In the genomic region with DNA sequence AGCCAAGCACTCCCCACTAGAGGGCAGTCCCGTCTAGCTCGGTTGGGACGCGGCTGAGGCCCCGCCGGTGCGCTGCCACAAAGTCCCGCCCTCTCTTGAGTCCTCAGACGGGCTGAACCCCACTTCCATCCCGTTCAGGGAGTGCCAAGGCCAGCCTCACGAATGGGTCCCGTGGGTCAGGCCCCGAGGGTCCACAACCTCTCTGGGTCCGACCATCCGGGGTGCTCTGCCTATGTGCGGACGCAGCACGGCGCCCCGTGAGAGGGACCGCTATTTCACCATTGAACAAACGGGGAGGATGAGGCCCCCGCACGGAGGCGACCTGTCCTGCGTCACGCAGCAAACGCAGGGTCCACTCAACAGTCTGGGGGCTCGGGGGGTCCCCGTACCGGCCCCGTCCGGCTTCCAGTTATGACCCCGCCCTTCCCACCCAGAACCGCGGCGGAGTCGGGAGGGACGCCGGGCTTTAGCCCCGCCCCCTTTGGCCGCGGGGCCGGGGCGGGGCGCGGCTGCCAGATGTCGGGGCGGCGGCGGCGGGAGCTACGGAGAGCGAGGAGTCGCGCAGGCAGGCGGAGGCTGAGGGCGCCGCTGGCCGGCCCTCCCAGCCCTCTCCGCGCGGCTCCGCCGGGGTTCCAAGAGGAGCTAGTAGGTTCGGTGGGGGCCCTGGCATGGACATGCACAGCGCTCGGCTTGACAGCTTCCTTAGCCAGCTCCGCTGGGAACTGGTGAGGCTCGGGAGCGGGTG, we compare ENCODE assay signal across 8 cellular contexts. TPM values are rescaled to one million over a fixed set of nuclear protein-coding genes. Genes with fewer than 3 reads are reported as not detected.
DNase-seq lines count a peak whose midpoint lies in the region; ATAC-seq and TF ChIP-seq lines count a peak whose summit lies in the region.

A gene (plus strand): TSS at position 543 of the 745 bp plus-strand sequence. CDS start 132 bp downstream, at position 675.

- no peaks in the 10 kb centered on the region for H3K27me3 ChIP-seq in GM23248 (replicated peaks; ENCODE audit: insufficient read depth)
- no peaks in the 10 kb centered on the region for H3K27me3 ChIP-seq in osteoblast (ENCODE audit: insufficient read depth, low read length)
- no peaks in the 10 kb centered on the region for H3K27me3 ChIP-seq in thoracic aorta (replicated peaks; ENCODE audit: insufficient read depth)

- peak within 1 kb of the TSS; percentile 96 for H3K9ac ChIP-seq in ES-I3 (ENCODE audit: low read depth, low read length)
- H3K9ac ChIP-seq in GM23248, result peak within 1 kb of the TSS; percentile 83

- H2AFZ ChIP-seq in GM23248, result peak within 1 kb of the TSS; percentile 97
- peak within 1 kb of the TSS; percentile 99 for H2AFZ ChIP-seq in osteoblast (ENCODE audit: low read length)

- H3K4me2 ChIP-seq in GM23248 (ENCODE audit: unreplicated experiment), result peak within 1 kb of the TSS; percentile 91
- peak within 1 kb of the TSS; percentile 97 for H3K4me2 ChIP-seq in osteoblast (ENCODE audit: insufficient read depth, low read length)

- no peaks in the 10 kb centered on the region for H3K9me2 ChIP-seq in GM23248 (ENCODE audit: insufficient read depth)

- H3K79me2 ChIP-seq in GM23248 (ENCODE audit: insufficient read depth) (no peaks in the 10 kb centered on the region), osteoblast (ENCODE audit: insufficient read depth, low read length) (peaks cover 3% of the 10 kb centered on the region)

- H3K27me3 Mint-ChIP-seq in activated naive CD4-positive, alpha-beta T cell treated with anti-CD3 and anti-CD28 coated beads, Interleukin-2, amount 50 U/mL, for 24 hours, result peaks cover 2% of the 10 kb centered on the region

- peak; percentile 95 for DNase-seq in GM23248
- DNase-seq in SK-N-DZ (ENCODE audit: low spot score), result peak; percentile 84
- DNase-seq in glomerular visceral epithelial cell (ENCODE audit: extremely low spot score), result peak; percentile 82
- peak; percentile 99 for DNase-seq in osteoblast (ENCODE audit: insufficient read length, low spot score, missing footprints)
- peak; percentile 51 for DNase-seq in thoracic aorta (ENCODE audit: low spot score)

- no peaks in the 10 kb centered on the region for H3K36me3 Mint-ChIP-seq in activated naive CD4-positive, alpha-beta T cell treated with anti-CD3 and anti-CD28 coated beads, Interleukin-2, amount 50 U/mL, for 24 hours

- no peaks in the 10 kb centered on the region for H3K9me3 ChIP-seq in ES-I3 (ENCODE audit: control insufficient read depth, insufficient read depth, low read length)
- no peaks in the 10 kb centered on the region for H3K9me3 ChIP-seq in GM23248 (ENCODE audit: low read depth)
- H3K9me3 ChIP-seq in osteoblast (ENCODE audit: low read depth, low read length), result no peaks in the 10 kb centered on the region
- no peaks in the 10 kb centered on the region for H3K9me3 ChIP-seq in thoracic aorta

- whole genome bisulfite sequencing in GM23248 (ENCODE audit: low coverage in 1 of 2, low lambda C conversion rate in 2 of 2, missing lambda C conversion rate in 2 of 2), 2 experiments, result 1% methylated on average over 42 to 61 of the region's 71 CpGs

- H3K4me1 ChIP-seq in ES-I3 (ENCODE audit: insufficient read depth, low read length) (peaks cover 25% of the 10 kb centered on the region), GM23248 (ENCODE audit: insufficient read depth) (peaks cover 30% of the 10 kb centered on the region), osteoblast (ENCODE audit: insufficient read depth, low read length) (peaks cover 25% of the 10 kb centered on the region), thoracic aorta (ENCODE audit: control insufficient read depth in 1 of 2, low read depth in 2 of 2) (peaks cover 25 to 47% of the 10 kb centered on the region in 2 donors)

- TF ChIP-seq CTCF in LNCAP (IDR thresholded peaks at IDR 0.05) (peak; percentile 86), osteoblast (IDR thresholded peaks at IDR 0.05; ENCODE audit: extremely low read depth, low read depth, low read length) (peak; percentile 79), thoracic aorta (IDR thresholded peaks at IDR 0.05) (peak; percentile 81)

- peak within 1 kb of the TSS; percentile 96 for H3K4me3 ChIP-seq in GM23248
- H3K4me3 ChIP-seq in osteoblast (ENCODE audit: insufficient read depth, low read length), result peak within 1 kb of the TSS; percentile 95
- H3K4me3 ChIP-seq in thoracic aorta, result peak within 1 kb of the TSS; percentile 97

- H3K4me3 Mint-ChIP-seq in activated naive CD4-positive, alpha-beta T cell treated with anti-CD3 and anti-CD28 coated beads, Interleukin-2, amount 50 U/mL, for 24 hours, result peak within 1 kb of the TSS; percentile 82

- H3K36me3 ChIP-seq in ES-I3 (ENCODE audit: insufficient read depth, low read length) (no peaks in the 10 kb centered on the region), GM23248 (ENCODE audit: low read depth) (no peaks in the 10 kb centered on the region), osteoblast (ENCODE audit: insufficient read depth, low read length) (no peaks in the 10 kb centered on the region), thoracic aorta (no peaks in the 10 kb centered on the region)

- peak within 1 kb of the TSS; percentile 79 for H3K27ac Mint-ChIP-seq in activated naive CD4-positive, alpha-beta T cell treated with anti-CD3 and anti-CD28 coated beads, Interleukin-2, amount 50 U/mL, for 24 hours

- ATAC-seq in thoracic aorta (ENCODE audit: insufficient number of reproducible peaks, low FRiP score, low read depth), result peak; percentile 68

- no peaks in the 10 kb centered on the region for H3K9me3 Mint-ChIP-seq in activated naive CD4-positive, alpha-beta T cell treated with anti-CD3 and anti-CD28 coated beads, Interleukin-2, amount 50 U/mL, for 24 hours

- in situ Hi-C loops in GM23248 (cut with MboI), result no loop called here

- 0 out of 2 replicates have a peak, but pooled peaks cover 3% of the 10 kb centered on the region for H3F3A ChIP-seq in GM23248 (ENCODE audit: insufficient read depth)

- no peaks in the 10 kb centered on the region for H4K20me1 ChIP-seq in GM23248 (ENCODE audit: insufficient read depth)
- H4K20me1 ChIP-seq in osteoblast (ENCODE audit: insufficient read depth, low read length), result peaks cover 12% of the 10 kb centered on the region

- H3K4me1 Mint-ChIP-seq in activated naive CD4-positive, alpha-beta T cell treated with anti-CD3 and anti-CD28 coated beads, Interleukin-2, amount 50 U/mL, for 24 hours, result peaks cover 34% of the 10 kb centered on the region

- H3K27ac ChIP-seq in GM23248 (peak within 1 kb of the TSS; percentile 65), osteoblast (ENCODE audit: low read depth, low read length) (peak within 1 kb of the TSS; percentile 66), thoracic aorta (peak within 1 kb of the TSS; percentile 72 to 98)

RNA-seq across cellular contexts. Expression of the gene that starts here (rescaled TPM):
- total RNA-seq in GM23248 (2014; rRNA removed; shearing (Covaris generic)), result 7.1 and 12.0 TPM in 2 replicates
- 7.2 and 7.9 TPM in 2 replicates for polyA plus RNA-seq in GM23248 (2016; fragmentation: Nextera tagmentation; extraction: Ambion mirVana)
- 0.59 and 1.4 TPM in 2 replicates for polyA plus RNA-seq in SK-N-DZ (2014; cell fraction: cytosol; rRNA removed)
- 2.0 and 4.0 TPM in 2 replicates for polyA plus RNA-seq in SK-N-DZ (2014; cell fraction: nucleus; rRNA removed)
- 5.8 and 6.5 TPM in 2 replicates for total RNA-seq in osteoblast
- total RNA-seq in thoracic aorta, result 1 to 10 TPM; 6.4 to 9.2 TPM

Comparison
In these comparisons a context has a peak if more than half of its experiments do, and no peak if none do; other contexts are left out.
1. Peak in every context shown above with its lines: DNase-seq, ATAC-seq, H3K4me3 ChIP-seq and H3K27ac ChIP-seq.